Comparison of ENCODE assay signal across 25 cellular contexts in genomic region chr4:57355066-57355465, GRCh38.
"Had no signal": no experiment of that assay in that cellular context is flagged by ENCODE, and none has a peak within 500 bp of the region (broad histone marks: within the 10 kb centered on the region; RNA-seq: fewer than 3 reads in every experiment).

No MANE protein-coding gene starts in this region.

- H3K27me3 ChIP-seq: gastroesophageal sphincter, heart left ventricle, hepatocyte, neutrophil, pancreas, right lobe of liver, testis, tibial artery had no signal

- H3K4me2 ChIP-seq: hepatocyte had no signal

- H3K79me2 ChIP-seq: hepatocyte had no signal

- DNase-seq: dorsolateral prefrontal cortex; effector CD4-positive, alpha-beta T cell; foreskin keratinocyte; heart left ventricle; kidney; mesenchymal stem cell; mucosa of descending colon; naive B cell; pancreas; right lobe of liver; stimulated activated CD4-positive, alpha-beta T cell treated with anti-CD3 and anti-CD28 coated beads, Interleukin-2, amount 100 ng/mL, for 24 hours; stimulated activated CD4-positive, alpha-beta T cell treated with anti-CD3 and anti-CD28 coated beads, Interleukin-4, amount 100 ng/mL, for 4 hours; stimulated activated naive CD8-positive, alpha-beta T cell treated with anti-CD3 and anti-CD28 coated beads, Interleukin-15, Interleukin-2, amounts not matched to agents 100 U/mL and 50 U/mL, for 24 hours; substantia nigra; testis; tibial artery had no signal

- H3K9me3 ChIP-seq: gastroesophageal sphincter, heart left ventricle, mucosa of descending colon, neutrophil, pancreas, right lobe of liver, testis, tibial artery had no signal

- ATAC-seq: esophagus mucosa; foreskin keratinocyte; gastroesophageal sphincter; heart left ventricle; left lobe of liver; mucosa of descending colon; natural killer cell treated with Interleukin-12 subunit alpha and Interleukin-12 subunit beta and Interleukin-15 and Interleukin-18, amount 100 ng/mL, for 72 hours; pancreas; right lobe of liver; stimulated activated memory B cell treated with anti-CD40 and anti-IgM and Interleukin-4, amounts not matched to agents 10 μg/mL and 1 μg/mL and 100 μg/mL, for 72 hours; stimulated activated naive CD8-positive, alpha-beta T cell treated with anti-CD3 and anti-CD28 coated beads, Interleukin-15, Interleukin-2, amounts not matched to agents 100 U/mL and 50 U/mL, for 24 hours had no signal

- H3K36me3 ChIP-seq: gastroesophageal sphincter, heart left ventricle, neutrophil, pancreas, right lobe of liver, tibial artery had no signal

- H3K4me1 ChIP-seq: foreskin keratinocyte, gastroesophageal sphincter, heart left ventricle, pancreas, right lobe of liver, testis, tibial artery had no signal

- H2AFZ ChIP-seq: hepatocyte had no signal

- H3K4me3 ChIP-seq: dorsolateral prefrontal cortex, gastroesophageal sphincter, heart left ventricle, hepatocyte, lung, mucosa of descending colon, pancreas, right lobe of liver, testis, tibial artery had no signal

- H3K27ac ChIP-seq: dorsolateral prefrontal cortex, epithelial cell of prostate, foreskin keratinocyte, gastroesophageal sphincter, heart left ventricle, hepatocyte, neutrophil, pancreas, right lobe of liver, testis, tibial artery had no signal
